In the genomic region with DNA sequence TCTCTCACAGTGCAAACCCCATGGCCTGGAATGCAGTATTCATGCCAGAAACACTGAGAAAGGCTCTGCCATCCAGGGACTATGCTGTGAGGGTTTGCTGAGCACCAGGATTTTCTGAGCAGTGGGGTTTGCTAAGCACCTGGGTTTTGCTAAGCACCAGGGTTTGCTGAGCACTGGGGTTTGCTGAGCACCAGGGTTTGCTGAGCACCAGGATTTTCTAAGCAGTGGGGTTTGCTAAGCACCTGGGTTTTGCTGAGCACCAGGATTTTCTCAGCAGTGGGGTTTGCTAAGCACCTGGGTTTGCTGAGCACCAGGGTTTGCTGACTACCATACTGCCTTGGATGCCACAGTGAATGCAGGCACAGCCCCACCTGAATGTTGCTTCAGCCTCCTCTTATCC, we compare ENCODE assay signal across 22 cellular contexts. TPM values are rescaled to one million over a fixed set of nuclear protein-coding genes. Genes with fewer than 3 reads are reported as not detected.
DNase-seq lines count a peak whose midpoint lies in the region; FAIRE-seq and TF ChIP-seq lines count a peak whose summit lies in the region.
"Had no signal": no experiment of that assay in that cellular context is flagged by ENCODE, and none has a peak within 500 bp of the region (broad histone marks: within the 10 kb centered on the region; RNA-seq: fewer than 3 reads in every experiment).

No MANE protein-coding gene starts in this region.

- no peak overlapping the region for H2AK5ac ChIP-seq in H1 (ENCODE audit: low read depth, low read length)

- no peak overlapping the region for H3K4me3 ChIP-seq in PC-9
- H3K4me3 ChIP-seq in H1 (ENCODE audit: extremely low read depth in 1 of 4, insufficient read depth in 2 of 4, low read depth in 3 of 4, low read length in 4 of 4): no peak overlapping the region
- H3K4me3 ChIP-seq: BLaER1 treated with 17β-estradiol and CSF1 and Interleukin-3, amounts not matched to agents 10 nM and 100 nM had no signal

- H3K23ac ChIP-seq in H1 (ENCODE audit: insufficient read length): no peak overlapping the region

- H3K27me3 ChIP-seq in PC-9 (ENCODE audit: insufficient read depth, low read depth) (no peaks in the 10 kb centered on the region), H1 (replicated peaks in 1 of 4; ENCODE audit: control insufficient read depth in 3 of 4, extremely low read depth in 1 of 4, insufficient read depth in 3 of 4, low read length in 3 of 4) (no peaks in the 10 kb centered on the region; a peak in 1 of 7 replicates)
- H3K27me3 ChIP-seq: BE2C had no signal

- H3K23me2 ChIP-seq in H1 (ENCODE audit: low read depth, low read length): peaks cover 8% of the 10 kb centered on the region; the same call in 1 of the 2 replicates

- no peak overlapping the region for H2BK12ac ChIP-seq in H1 (ENCODE audit: low read depth, low read length)

- H3K4ac ChIP-seq in H1 (replicated peaks; ENCODE audit: insufficient read length, low read depth, low read length): no peak overlapping the region

- no peak overlapping the region for H3K9ac ChIP-seq in H1 (replicated peaks in 1 of 4; ENCODE audit: extremely low read depth in 1 of 4, low read depth in 3 of 4, low read length in 3 of 4)
- H3K9ac ChIP-seq: BLaER1 treated with 17β-estradiol and CSF1 and Interleukin-3, amounts not matched to agents 10 nM and 100 nM had no signal

- H3K4me1 ChIP-seq in PC-9 (replicated peaks; ENCODE audit: insufficient read depth) (peaks cover 28% of the 10 kb centered on the region), H1 (replicated peaks in 1 of 4; ENCODE audit: control insufficient read depth in 3 of 4, insufficient read depth in 4 of 4, low read length in 3 of 4) (no peaks in the 10 kb centered on the region; a peak in 1 of 7 replicates)

- no peak for TF ChIP-seq RAD21 in H1 (IDR thresholded peaks at IDR 0.05 in 1 of 2, conservative IDR thresholded peaks at IDR 0.05 in 1 of 2; ENCODE audit: low read depth in 2 of 2, low read length in 2 of 2)

- H3K36me3 ChIP-seq in PC-9 (ENCODE audit: low read depth) (no peaks in the 10 kb centered on the region), H1 (ENCODE audit: control insufficient read depth in 2 of 4, insufficient read depth in 4 of 4, low read length in 3 of 4) (no peaks in the 10 kb centered on the region)
- H3K36me3 ChIP-seq: BE2C; BLaER1 treated with 17β-estradiol and CSF1 and Interleukin-3, amounts not matched to agents 10 nM and 100 nM had no signal

- no peak overlapping the region for H3K14ac ChIP-seq in H1 (ENCODE audit: insufficient read length)

- no peak overlapping the region for H3K18ac ChIP-seq in H1 (ENCODE audit: extremely low read depth, low read length)

- TF ChIP-seq EP300 in H1 (IDR thresholded peaks at IDR 0.05; ENCODE audit: borderline replicate concordance in 1 of 2, low read depth in 2 of 2, low read length in 2 of 2): no peak

- H4K5ac ChIP-seq in H1 (ENCODE audit: insufficient read length, low read depth, low read length): no peak overlapping the region

- FAIRE-seq in H1 (lab: Jason Lieb, UNC): no peak
- FAIRE-seq: A204.1, GM12891 had no signal

- H2AFZ ChIP-seq in PC-9: no peak overlapping the region
- no peak overlapping the region for H2AFZ ChIP-seq in H1 (ENCODE audit: low read length)

- no peak overlapping the region for H2BK5ac ChIP-seq in H1 (ENCODE audit: low read depth, low read length)

- H2BK120ac ChIP-seq in H1 (replicated peaks; ENCODE audit: low read depth, low read length): no peak overlapping the region

- intact Hi-C loops in PC-9 (cut with micrococcal nuclease; ENCODE audit: unreplicated experiment): loop anchor here (2.0 kb wide), 1 partner anchor 329 kb away; no protein-coding TSS in a partner anchor

- DNase-seq in PC-9: no peak
- DNase-seq in H1 (ENCODE audit: low read depth in 1 of 2, low spot score in 2 of 2): no peak
- DNase-seq in AG08395 (ENCODE audit: low spot score): no peak
- no peak for DNase-seq in activated naive CD4-positive, alpha-beta T cell (lab: John Stamatoyannopoulos, UW)
- DNase-seq in activated CD4-positive, alpha-beta T cell treated with anti-CD3 and anti-CD28 coated beads for 48 hours: no peak
- DNase-seq: AML-193; BE2C; Calu3; CD4-positive, alpha-beta memory T cell; COR-L47; DMS53; DMS79 treated with DMSO at 0.1 percent for 48 hours; GF-D8; GOT3; H7; HCEC 1CT had no signal

- no peak for TF ChIP-seq POLR2A in H1 (IDR thresholded peaks at IDR 0.05; ENCODE audit: control extremely low read depth in 1 of 2, low read depth in 2 of 2, low read length in 2 of 2)

- H3K79me1 ChIP-seq in H1 (ENCODE audit: low read depth, low read length): no peaks in the 10 kb centered on the region

- H3K4me2 ChIP-seq in PC-9 (peak overlapping the region; percentile 70), H1 (ENCODE audit: insufficient read depth in 1 of 2, low read depth in 2 of 2, low read length in 2 of 2) (no peak overlapping the region)

- no peaks in the 10 kb centered on the region for H4K20me1 ChIP-seq in PC-9 (ENCODE audit: insufficient read depth)
- H4K20me1 ChIP-seq in H1 (replicated peaks in 1 of 2; ENCODE audit: control insufficient read depth in 1 of 2, insufficient read depth in 2 of 2, low read length in 2 of 2): peaks cover 0 to 6% of the 10 kb centered on the region in 2 experiments

- peak overlapping the region; percentile 6 for H4K91ac ChIP-seq in H1 (replicated peaks; ENCODE audit: insufficient read length, low read length)

- H3K9me2 ChIP-seq in PC-9 (ENCODE audit: insufficient read depth): no peaks in the 10 kb centered on the region

- H2BK20ac ChIP-seq in H1 (ENCODE audit: low read length): no peak overlapping the region

- peak overlapping the region; percentile 95 for H3K27ac ChIP-seq in C4-2B
- H3K27ac ChIP-seq in PC-9: peak overlapping the region; percentile 81
- no peak overlapping the region for H3K27ac ChIP-seq in H1 (ENCODE audit: low read depth, low read length)
- H3K27ac ChIP-seq: BLaER1 treated with 17β-estradiol and CSF1 and Interleukin-3, amounts not matched to agents 10 nM and 100 nM had no signal

- H3K79me2 ChIP-seq in PC-9 (ENCODE audit: low read depth) (no peaks in the 10 kb centered on the region), H1 (ENCODE audit: control insufficient read depth in 1 of 2, insufficient read depth in 2 of 2, low read length in 2 of 2) (no peaks in the 10 kb centered on the region)

- no peak for TF ChIP-seq CTCF in C4-2B (conservative IDR thresholded peaks at IDR 0.05)
- TF ChIP-seq CTCF in PC-9 (conservative IDR thresholded peaks at IDR 0.05): no peak
- no peak for TF ChIP-seq CTCF in H1 (IDR thresholded peaks at IDR 0.05; ENCODE audit: control extremely low read depth in 1 of 3, insufficient read depth in 1 of 3, low read depth in 1 of 3, low read length in 3 of 3)

- BruUV-seq in PC-9 (replicated peaks; lab: Mats Ljungman, UMichigan): no TSS peak

- POLR2A ChIA-PET in PC-9 (lab: Charles Lee; ENCODE audit: unreplicated experiment): no interaction called here
- POLR2A ChIA-PET in H1 (lab: Charles Lee; ENCODE audit: partially characterized antibody): interaction anchor here (0.8 kb wide), 1 partner anchor 539 kb away, joined by 3 read pairs; no protein-coding TSS in a partner anchor

- CTCF ChIA-PET in PC-9 (lab: Charles Lee): interaction anchor here (0.7 kb wide), 1 partner anchor 24 kb away, joined by 3 read pairs; no protein-coding TSS in a partner anchor
- CTCF ChIA-PET in H1 (lab: Charles Lee; ENCODE audit: partially characterized antibody): interaction anchor here (0.6 to 2.4 kb wide), 5 partner anchors 8 to 579 kb away, joined by 3 to 13 read pairs (median 3); no protein-coding TSS in a partner anchor

- H4K8ac ChIP-seq in H1 (ENCODE audit: extremely low read depth, insufficient read depth, low read length): no peak overlapping the region

- H3F3A ChIP-seq in PC-9 (ENCODE audit: insufficient read depth, low read depth): peaks cover 23% of the 10 kb centered on the region; the same call in 1 of the 2 replicates

- H2BK15ac ChIP-seq in H1 (ENCODE audit: low read length): no peak overlapping the region

- no peak overlapping the region for H3K56ac ChIP-seq in H1 (replicated peaks; ENCODE audit: insufficient read length, low read depth, low read length)

- H3K9me3 ChIP-seq in PC-9 (ENCODE audit: insufficient read depth, low read depth): no peaks in the 10 kb centered on the region
- peaks cover 3 to 5% of the 10 kb centered on the region in 2 experiments; a peak in 1 of 4 replicates for H3K9me3 ChIP-seq in H1 (ENCODE audit: insufficient read depth in 2 of 2, low read depth in 1 of 2, low read length in 1 of 2)
- H3K9me3 ChIP-seq: BE2C had no signal

TF ChIP-seq in H1, 55 proteins besides CTCF, POLR2A, EP300 and RAD21:
- no peak for TF ChIP-seq JUND (IDR thresholded peaks at IDR 0.05; ENCODE audit: low read length)
- no peak for TF ChIP-seq TCF12 (IDR thresholded peaks at IDR 0.05; ENCODE audit: low read depth, low read length)
- TF ChIP-seq CEBPB (IDR thresholded peaks at IDR 0.05; ENCODE audit: low read depth, low read length): no peak
- TF ChIP-seq CREB1 (IDR thresholded peaks at IDR 0.05): no peak
- TF ChIP-seq RNF2 (IDR thresholded peaks at IDR 0.05; ENCODE audit: borderline replicate concordance, low read depth, low read length, missing control alignments, poor library complexity, severe bottlenecking): no peak

RNA-seq across cellular contexts. Expression of a gene that starts 48.3 kb away (rescaled TPM):
- total RNA-seq in PC-9 (2021): 0.26 and 0.50 TPM in 2 replicates
- 0.15 and 0.20 TPM in 2 replicates for total RNA-seq in H1 (2021; fragmentation: NEBNext Ultra II Directional; extraction: Animal tissue kit (Norgen Biotek cat#: 25700))
- polyA plus RNA-seq in H1 (2011; rRNA removed): 0.17 TPM in 2 replicates
- polyA plus RNA-seq in H1 (2011; cell fraction: cytosol; rRNA removed): 0.13 TPM
- 1.6 TPM for polyA plus RNA-seq in H1 (2011; cell fraction: nucleus; rRNA removed)
- polyA plus RNA-seq in H1 (2012, experiment 1 of 2): 0.26 to 0.81 TPM (median 0.35 TPM) in 4 replicates
- not detected for polyA plus RNA-seq in H1 (2012, experiment 2 of 2)
- 0.04 TPM for polyA plus RNA-seq in H1 (2013, experiment 1 of 2)
- polyA plus RNA-seq in H1 (2013, experiment 2 of 2): 0.07 TPM
- 0.38 and 0.44 TPM in 2 replicates for polyA minus RNA-seq in H1 (2011; rRNA and poly(A)+ RNA removed)
- polyA minus RNA-seq in H1 (2011; cell fraction: cytosol; rRNA and poly(A)+ RNA removed): 0.51 TPM
- 0.60 TPM for polyA minus RNA-seq in H1 (2011; cell fraction: nucleus; rRNA and poly(A)+ RNA removed)
- total RNA-seq: Daoy, G401 had no signal
- polyA plus RNA-seq: CD4-positive, alpha-beta memory T cell had no signal

RNA-seq across cellular contexts. Expression of a gene that starts 58.7 kb away (rescaled TPM):
- 24.8 and 26.4 TPM in 2 replicates for total RNA-seq in PC-9 (2021)
- 16.3 and 18.6 TPM in 2 replicates for total RNA-seq in H1 (2021; fragmentation: NEBNext Ultra II Directional; extraction: Animal tissue kit (Norgen Biotek cat#: 25700))
- 9.7 and 16.8 TPM in 2 replicates for polyA plus RNA-seq in H1 (2011; rRNA removed)
- polyA plus RNA-seq in H1 (2011; cell fraction: cytosol; rRNA removed): 10.5 TPM
- polyA plus RNA-seq in H1 (2011; cell fraction: nucleus; rRNA removed): 68.1 TPM
- polyA plus RNA-seq in H1 (2012, experiment 1 of 2): 9.3 to 14.4 TPM (median 12.9 TPM) in 4 replicates
- polyA plus RNA-seq in H1 (2012, experiment 2 of 2): 9.0 TPM
- 15.5 TPM for polyA plus RNA-seq in H1 (2013, experiment 1 of 2)
- polyA plus RNA-seq in H1 (2013, experiment 2 of 2): 14.1 TPM
- polyA minus RNA-seq in H1 (2011; rRNA and poly(A)+ RNA removed): 12.6 and 14.2 TPM in 2 replicates
- polyA minus RNA-seq in H1 (2011; cell fraction: cytosol; rRNA and poly(A)+ RNA removed): 8.7 TPM
- 23.8 TPM for polyA minus RNA-seq in H1 (2011; cell fraction: nucleus; rRNA and poly(A)+ RNA removed)
